ENCODE assay signal across 8 cellular contexts in the genomic region with DNA sequence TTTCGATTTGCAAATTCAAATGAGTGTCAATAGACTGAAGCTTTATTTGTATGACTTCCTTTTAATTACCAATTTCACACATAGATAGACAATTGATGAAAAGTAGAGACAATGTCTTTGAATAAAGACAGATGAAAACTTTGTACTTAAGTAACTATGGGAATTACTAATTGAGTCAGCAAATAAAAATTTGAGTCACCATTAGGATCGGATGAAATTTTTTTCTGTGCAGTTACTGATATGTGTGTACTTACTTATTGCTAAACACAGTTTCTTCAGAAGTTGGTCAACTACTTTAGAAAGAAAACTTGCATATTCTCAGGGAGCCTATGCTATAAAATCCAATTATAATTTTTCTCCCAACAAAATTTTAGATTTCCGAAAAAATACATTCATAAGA.
"Had no signal": no experiment of that assay in that cellular context is flagged by ENCODE, and none has a peak within 500 bp of the region (broad histone marks: within the 10 kb centered on the region; RNA-seq: fewer than 3 reads in every experiment).

No MANE protein-coding gene starts in this region.

- ATAC-seq: HCT116, HepG2 had no signal

- H3K9me3 ChIP-seq: HAP-1 had no signal

- H3K9me3 Mint-ChIP-seq: HFFc6 had no signal

- H3K36me3 ChIP-seq: HAP-1 had no signal

- H3K4me3 Mint-ChIP-seq: HFFc6, IgD-negative memory B cell had no signal

- H3K27ac Mint-ChIP-seq: HFFc6, IgD-negative memory B cell had no signal

- DNase-seq: GOT3, H7, HFFc6 had no signal

- H3K36me3 Mint-ChIP-seq: IgD-negative memory B cell had no signal

- H3K4me3 ChIP-seq: HAP-1 had no signal

- H3K4me1 Mint-ChIP-seq: IgD-negative memory B cell had no signal

- H3K4me1 ChIP-seq: HAP-1 had no signal

- H3K27ac ChIP-seq: HL-60 had no signal
